18 cellular contexts compared by ENCODE assay signal in genomic region chr5:80282054-80282453, GRCh38. TPM values are rescaled to one million over a fixed set of nuclear protein-coding genes. Genes with fewer than 3 reads are reported as not detected.
DNase-seq lines count a peak whose midpoint lies in the region; ATAC-seq, FAIRE-seq and TF ChIP-seq lines count a peak whose summit lies in the region.
"Had no signal": no experiment of that assay in that cellular context is flagged by ENCODE, and none has a peak within 500 bp of the region (broad histone marks: within the 10 kb centered on the region; RNA-seq: fewer than 3 reads in every experiment).

No MANE protein-coding gene starts in this region.

- H3K9me3 Mint-ChIP-seq in activated naive CD8-positive, alpha-beta T cell (ENCODE audit: low read depth): no peaks in the 10 kb centered on the region
- H3K9me3 Mint-ChIP-seq in activated naive CD8-positive, alpha-beta T cell treated with anti-CD3 and anti-CD28 coated beads, Interleukin-2, amount 50 U/mL, for 24 hours: no peaks in the 10 kb centered on the region
- no peaks in the 10 kb centered on the region for H3K9me3 Mint-ChIP-seq in chondrocyte (ENCODE audit: low read depth)

- CTCF ChIA-PET in OCI-LY7 (lab: Charles Lee; ENCODE audit: unreplicated experiment): no interaction called here

- H3K4me1 Mint-ChIP-seq in activated naive CD8-positive, alpha-beta T cell (ENCODE audit: low read depth): peaks cover 17% of the 10 kb centered on the region
- peaks cover 19% of the 10 kb centered on the region for H3K4me1 Mint-ChIP-seq in activated naive CD8-positive, alpha-beta T cell treated with anti-CD3 and anti-CD28 coated beads, Interleukin-2, amount 50 U/mL, for 24 hours
- peaks cover 6% of the 10 kb centered on the region for H3K4me1 Mint-ChIP-seq in chondrocyte (ENCODE audit: low read depth)

- H3K27me3 Mint-ChIP-seq in activated naive CD8-positive, alpha-beta T cell: no peaks in the 10 kb centered on the region
- H3K27me3 Mint-ChIP-seq in activated naive CD8-positive, alpha-beta T cell treated with anti-CD3 and anti-CD28 coated beads, Interleukin-2, amount 50 U/mL, for 24 hours: no peaks in the 10 kb centered on the region
- no peaks in the 10 kb centered on the region for H3K27me3 Mint-ChIP-seq in chondrocyte (ENCODE audit: low read depth)

- H3F3A ChIP-seq in SU-DHL-6 (ENCODE audit: insufficient read depth): 0 out of 2 replicates have a peak, but pooled peaks cover 3% of the 10 kb centered on the region

- H3K9ac ChIP-seq in SU-DHL-6 (ENCODE audit: low read length): no peak overlapping the region
- H3K9ac ChIP-seq: KMS-11 had no signal

- WGBS in small intestine, 3 donors: 34 to 64% (median 56%) methylated on average over 3 of the region's 3 CpGs

- no peaks in the 10 kb centered on the region for H3K36me3 Mint-ChIP-seq in activated naive CD8-positive, alpha-beta T cell
- no peaks in the 10 kb centered on the region for H3K36me3 Mint-ChIP-seq in activated naive CD8-positive, alpha-beta T cell treated with anti-CD3 and anti-CD28 coated beads, Interleukin-2, amount 50 U/mL, for 24 hours (ENCODE audit: low read depth)
- H3K36me3 Mint-ChIP-seq in chondrocyte (ENCODE audit: low read depth): no peaks in the 10 kb centered on the region
- H3K36me3 Mint-ChIP-seq: CD4-positive, CD25-positive, alpha-beta regulatory T cell had no signal

- FAIRE-seq in small intestine (lab: Jason Lieb, UNC): no peak
- FAIRE-seq: G401.6 had no signal

- no peak overlapping the region for H3K4me3 Mint-ChIP-seq in activated naive CD8-positive, alpha-beta T cell
- no peak overlapping the region for H3K4me3 Mint-ChIP-seq in activated naive CD8-positive, alpha-beta T cell treated with anti-CD3 and anti-CD28 coated beads, Interleukin-2, amount 50 U/mL, for 24 hours
- H3K4me3 Mint-ChIP-seq in chondrocyte (ENCODE audit: unreplicated experiment): no peak overlapping the region
- H3K4me3 Mint-ChIP-seq: CD4-positive, CD25-positive, alpha-beta regulatory T cell had no signal

- no peaks in the 10 kb centered on the region for H3K27me3 ChIP-seq in SU-DHL-6 (ENCODE audit: low read length)
- no peaks in the 10 kb centered on the region for H3K27me3 ChIP-seq in small intestine (ENCODE audit: control insufficient read depth in 2 of 2, insufficient read depth in 2 of 2, low read length in 2 of 2)

- H2AFZ ChIP-seq in SU-DHL-6 (ENCODE audit: low read depth, low read length, severe bottlenecking) (peak overlapping the region; percentile 17), OCI-LY7 (ENCODE audit: low read length) (no peak overlapping the region)
- H2AFZ ChIP-seq: PC-9 had no signal

- H3K4me3 ChIP-seq in SU-DHL-6 (ENCODE audit: insufficient read depth, low read length, poor library complexity, severe bottlenecking) (no peak overlapping the region), small intestine (ENCODE audit: low read depth in 1 of 2, low read length in 2 of 2) (no peak overlapping the region), OCI-LY7 (ENCODE audit: low read depth, low read length, poor library complexity, severe bottlenecking) (no peak overlapping the region)
- H3K4me3 ChIP-seq: HAP-1, PC-9 had no signal

- intact Hi-C loops in OCI-LY7 (cut with micrococcal nuclease; ENCODE audit: unreplicated experiment): no loop called here

- H3K4me2 ChIP-seq in SU-DHL-6 (ENCODE audit: low read depth, low read length, poor library complexity, severe bottlenecking): no peak overlapping the region
- H3K4me2 ChIP-seq in OCI-LY7 (ENCODE audit: low read length): no peak overlapping the region
- H3K4me2 ChIP-seq: KMS-11, PC-9 had no signal

- H3K4me1 ChIP-seq in small intestine (ENCODE audit: control insufficient read depth in 2 of 2, insufficient read depth in 1 of 2, low read depth in 1 of 2, low read length in 1 of 2) (no peaks in the 10 kb centered on the region), OCI-LY7 (ENCODE audit: insufficient read depth, low read length, poor library complexity, severe bottlenecking) (no peaks in the 10 kb centered on the region)
- H3K4me1 ChIP-seq: HAP-1 had no signal

- TF ChIP-seq CTCF in SU-DHL-6 (IDR thresholded peaks at IDR 0.05; ENCODE audit: insufficient read depth, low read length, poor library complexity, severe bottlenecking) (no peak), chondrocyte (IDR thresholded peaks at IDR 0.05) (no peak), OCI-LY7 (conservative IDR thresholded peaks at IDR 0.05; ENCODE audit: low read length) (no peak)

- no peak for ATAC-seq in activated naive CD8-positive, alpha-beta T cell treated with anti-CD3 and anti-CD28 coated beads, Interleukin-2, amount 50 U/mL, for 24 hours

- H3K9me2 ChIP-seq in SU-DHL-6 (replicated peaks; ENCODE audit: insufficient read depth, low read length) (no peaks in the 10 kb centered on the region), OCI-LY7 (ENCODE audit: insufficient read depth, low read length) (no peaks in the 10 kb centered on the region)

- H3K79me2 ChIP-seq in SU-DHL-6 (ENCODE audit: insufficient read depth, low read length) (no peaks in the 10 kb centered on the region), OCI-LY7 (ENCODE audit: insufficient read depth, low read depth, low read length) (no peaks in the 10 kb centered on the region)

- POLR2A ChIA-PET in OCI-LY7 (lab: Charles Lee): no interaction called here

- H4K20me1 ChIP-seq in SU-DHL-6 (ENCODE audit: low read depth, low read length): no peaks in the 10 kb centered on the region
- H4K20me1 ChIP-seq in OCI-LY7 (ENCODE audit: insufficient read depth, low read length): no peaks in the 10 kb centered on the region

- no peaks in the 10 kb centered on the region for H3K36me3 ChIP-seq in SU-DHL-6 (ENCODE audit: low read length)
- no peaks in the 10 kb centered on the region for H3K36me3 ChIP-seq in small intestine (ENCODE audit: control insufficient read depth in 2 of 2, insufficient read depth in 2 of 2, low read length in 2 of 2)
- H3K36me3 ChIP-seq in OCI-LY7 (ENCODE audit: insufficient read depth, low read length): no peaks in the 10 kb centered on the region
- H3K36me3 ChIP-seq: HAP-1 had no signal

- no TSS peak for BruUV-seq in OCI-LY7 (replicated peaks; lab: Mats Ljungman, UMichigan)

- H3K9me3 ChIP-seq in SU-DHL-6 (ENCODE audit: insufficient read depth, low read length) (no peaks in the 10 kb centered on the region), small intestine (ENCODE audit: control insufficient read depth, low read depth) (no peaks in the 10 kb centered on the region), OCI-LY7 (ENCODE audit: low read length) (no peaks in the 10 kb centered on the region)
- H3K9me3 ChIP-seq: HAP-1 had no signal

- H3K27ac ChIP-seq in SU-DHL-6 (ENCODE audit: low read depth, low read length) (no peak overlapping the region), small intestine (ENCODE audit: low read depth in 1 of 2, low read length in 1 of 2) (no peak overlapping the region), OCI-LY7 (ENCODE audit: low read depth, low read length, poor library complexity, severe bottlenecking) (no peak overlapping the region)
- H3K27ac ChIP-seq: KMS-11, PC-9 had no signal

- peak overlapping the region; percentile 1 for H3K27ac Mint-ChIP-seq in activated naive CD8-positive, alpha-beta T cell
- H3K27ac Mint-ChIP-seq in activated naive CD8-positive, alpha-beta T cell treated with anti-CD3 and anti-CD28 coated beads, Interleukin-2, amount 50 U/mL, for 24 hours: no peak overlapping the region
- H3K27ac Mint-ChIP-seq in chondrocyte (ENCODE audit: unreplicated experiment): no peak overlapping the region
- H3K27ac Mint-ChIP-seq: CD4-positive, CD25-positive, alpha-beta regulatory T cell had no signal

- no peak for DNase-seq in activated naive CD8-positive, alpha-beta T cell treated with anti-CD3 and anti-CD28 coated beads, Interleukin-2, amount 50 U/mL, for 24 hours
- peak; percentile 37 for DNase-seq in chondrocyte (ENCODE audit: low spot score)
- DNase-seq in small intestine: peak; percentile 28
- DNase-seq in central memory CD4-positive, alpha-beta T cell: no peak
- no peak for DNase-seq in OCI-LY7 (ENCODE audit: low spot score)
- DNase-seq: CD4-positive, CD25-positive, alpha-beta regulatory T cell; NCI-H1048; NCI-H1436 treated with DMSO at 0.1 percent for 48 hours; NCI-H2081 treated with DMSO at 0.1 percent for 48 hours; NCI-H226; PC-9 had no signal

RNA-seq across cellular contexts. Expression of gene SERINC5, which starts 26.2 kb away (rescaled TPM):
- total RNA-seq in chondrocyte: 39.3 to 41.5 TPM (median 39.9 TPM) in 3 replicates
- 10 to 100 TPM in 1 of 3 donors, 1 to 10 TPM in 2; 1.9 to 13.1 (median 2.0) TPM for polyA plus RNA-seq in small intestine
- 21.6 and 31.2 TPM in 2 replicates for total RNA-seq in OCI-LY7 (2014; rRNA removed; shearing (Covaris generic))
- 87.9 and 92.1 TPM in 2 replicates for total RNA-seq in OCI-LY7 (2022)

RNA-seq across cellular contexts. Expression of gene SPZ1, which starts 37.7 kb away (rescaled TPM):
- total RNA-seq in chondrocyte (not detected in 3 replicates), OCI-LY7 (2022) (not detected in 2 replicates)
- polyA plus RNA-seq in small intestine: not detected
- total RNA-seq in OCI-LY7 (2014; rRNA removed; shearing (Covaris generic)): not detected in 2 replicates
- total RNA-seq: CD4-positive, CD25-positive, alpha-beta regulatory T cell; M059J; PC-9; SK-MEL-5 had no signal
- polyA plus RNA-seq: CD4-positive, CD25-positive, alpha-beta regulatory T cell had no signal

Comparison
In these comparisons a context has a peak if more than half of its experiments do, and no peak if none do; other contexts are left out.
1. DNase-seq: peak in chondrocyte (single experiment) and small intestine (single experiment); none in activated naive CD8-positive, alpha-beta T cell treated with anti-CD3 and anti-CD28 coated beads, Interleukin-2, amount 50 U/mL, for 24 hours (single experiment), central memory CD4-positive, alpha-beta T cell (single experiment) and OCI-LY7 (single experiment).